In genomic region chr4:12319765-12320164, GRCh38 we compare ENCODE assay signal across 19 cellular contexts.
DNase-seq lines count a peak whose midpoint lies in the region; TF ChIP-seq lines count a peak whose summit lies in the region.
"Had no signal": no experiment of that assay in that cellular context is flagged by ENCODE, and none has a peak within 500 bp of the region (broad histone marks: within the 10 kb centered on the region; RNA-seq: fewer than 3 reads in every experiment).

No MANE protein-coding gene starts in this region.

- no peaks in the 10 kb centered on the region for H3K9me3 ChIP-seq in effector memory CD4-positive, alpha-beta T cell (ENCODE audit: control insufficient read depth, low read length)
- H3K9me3 ChIP-seq in Karpas-422 (ENCODE audit: low read length): peaks cover 9% of the 10 kb centered on the region; the same call in 1 of the 2 replicates
- H3K9me3 ChIP-seq: A549; BLaER1 treated with 17β-estradiol and CSF1 and Interleukin-3, amounts not matched to agents 10 nM and 100 nM had no signal

- no peak overlapping the region for H3K27ac ChIP-seq in effector memory CD4-positive, alpha-beta T cell (ENCODE audit: insufficient read depth, low read length, poor library complexity, severe bottlenecking)
- no peak overlapping the region for H3K27ac ChIP-seq in Karpas-422 (ENCODE audit: low read length)
- H3K27ac ChIP-seq: A549; BLaER1 treated with 17β-estradiol and CSF1 and Interleukin-3, amounts not matched to agents 10 nM and 100 nM; HL-60 had no signal

- no peaks in the 10 kb centered on the region for H4K20me1 ChIP-seq in Karpas-422 (ENCODE audit: insufficient read depth, low read depth, low read length)
- H4K20me1 ChIP-seq: BLaER1 treated with 17β-estradiol and CSF1 and Interleukin-3, amounts not matched to agents 10 nM and 100 nM had no signal

- in situ Hi-C loops in Caki2 (cut with HindIII; ENCODE audit: low pct_unique_long_range_greater_than_20kb, low sequenced_read_pairs): no loop called here

- no peaks in the 10 kb centered on the region for H3K79me2 ChIP-seq in Karpas-422 (ENCODE audit: low read length)

- H3K9me2 ChIP-seq in Karpas-422 (replicated peaks; ENCODE audit: insufficient read depth, low read length): no peaks in the 10 kb centered on the region

- no peak overlapping the region for H2AFZ ChIP-seq in Karpas-422 (ENCODE audit: low read length)

- no peak overlapping the region for H3K4me2 ChIP-seq in Karpas-422 (ENCODE audit: low read depth, low read length, poor library complexity, severe bottlenecking)
- H3K4me2 ChIP-seq: A549; BLaER1 treated with 17β-estradiol and CSF1 and Interleukin-3, amounts not matched to agents 10 nM and 100 nM had no signal

- H3K4me3 ChIP-seq in cardiac fibroblast (replicated peaks in 1 of 2; ENCODE audit: low read depth in 2 of 2, low read length in 2 of 2) (no peak overlapping the region), skeletal muscle cell (ENCODE audit: low read depth, low read length) (no peak overlapping the region), Karpas-422 (ENCODE audit: low read length) (no peak overlapping the region)
- no peak overlapping the region for H3K4me3 ChIP-seq in effector memory CD4-positive, alpha-beta T cell (ENCODE audit: insufficient read depth, low read depth, low read length, poor library complexity, severe bottlenecking)
- H3K4me3 ChIP-seq: A549; BLaER1 treated with 17β-estradiol and CSF1 and Interleukin-3, amounts not matched to agents 10 nM and 100 nM had no signal

- no peak overlapping the region for H3K9ac ChIP-seq in Karpas-422 (ENCODE audit: low read length)
- H3K9ac ChIP-seq: BLaER1 treated with 17β-estradiol and CSF1 and Interleukin-3, amounts not matched to agents 10 nM and 100 nM had no signal

- no peaks in the 10 kb centered on the region for H3K36me3 ChIP-seq in effector memory CD4-positive, alpha-beta T cell (ENCODE audit: control insufficient read depth, insufficient read depth, low read length)
- no peaks in the 10 kb centered on the region for H3K36me3 ChIP-seq in Karpas-422 (ENCODE audit: insufficient read depth, low read length)
- H3K36me3 ChIP-seq: BLaER1 treated with 17β-estradiol and CSF1 and Interleukin-3, amounts not matched to agents 10 nM and 100 nM had no signal

- H3K4me1 ChIP-seq in effector memory CD4-positive, alpha-beta T cell (ENCODE audit: control insufficient read depth, insufficient read depth, low read length, poor library complexity, severe bottlenecking): no peaks in the 10 kb centered on the region
- no peaks in the 10 kb centered on the region for H3K4me1 ChIP-seq in Karpas-422 (ENCODE audit: low read length)
- H3K4me1 ChIP-seq: A549; BLaER1 treated with 17β-estradiol and CSF1 and Interleukin-3, amounts not matched to agents 10 nM and 100 nM had no signal

- DNase-seq in Caki2 (ENCODE audit: low read depth) (peak; percentile 46), NCI-H446 treated with DMSO at 0.1 percent for 48 hours (lab: John Stamatoyannopoulos, UW) (peak; percentile 59), cardiac fibroblast (ENCODE audit: low read depth in 2 of 2) (peak; percentile 36 to 52), skeletal muscle cell (ENCODE audit: low read depth) (peak; percentile 5), Karpas-422 (no peak), cortex of kidney (lab: John Stamatoyannopoulos, UW) (no peak)
- no peak for DNase-seq in effector memory CD4-positive, alpha-beta T cell
- DNase-seq: CD8-positive, alpha-beta memory T cell; GOT3; Kasumi-1; NCI-H1092 treated with DMSO at 0.1 percent for 48 hours; NCI-H146; NCI-H2029 treated with DMSO at 0.1 percent for 48 hours; NCI-H2171; RPMI8226; SIG-M5 had no signal

- no peaks in the 10 kb centered on the region for H3K27me3 ChIP-seq in effector memory CD4-positive, alpha-beta T cell (replicated peaks; ENCODE audit: control insufficient read depth, insufficient read depth, low read length, poor library complexity, severe bottlenecking)
- H3K27me3 ChIP-seq in Karpas-422 (ENCODE audit: low read length): no peaks in the 10 kb centered on the region
- H3K27me3 ChIP-seq: BLaER1 treated with 17β-estradiol and CSF1 and Interleukin-3, amounts not matched to agents 10 nM and 100 nM had no signal

- no peak for TF ChIP-seq CTCF in cardiac fibroblast (IDR thresholded peaks at IDR 0.05; ENCODE audit: low read depth, low read length)

Comparison
In these comparisons a context has a peak if more than half of its experiments do, and no peak if none do; other contexts are left out.
1. DNase-seq: peak in Caki2 (single experiment), NCI-H446 treated with DMSO at 0.1 percent for 48 hours (single experiment), cardiac fibroblast (2 of 2) and skeletal muscle cell (single experiment); none in effector memory CD4-positive, alpha-beta T cell (0 of 3), Karpas-422 (single experiment) and cortex of kidney (single experiment).